ENCODE assay signal across 8 cellular contexts in the genomic region with DNA sequence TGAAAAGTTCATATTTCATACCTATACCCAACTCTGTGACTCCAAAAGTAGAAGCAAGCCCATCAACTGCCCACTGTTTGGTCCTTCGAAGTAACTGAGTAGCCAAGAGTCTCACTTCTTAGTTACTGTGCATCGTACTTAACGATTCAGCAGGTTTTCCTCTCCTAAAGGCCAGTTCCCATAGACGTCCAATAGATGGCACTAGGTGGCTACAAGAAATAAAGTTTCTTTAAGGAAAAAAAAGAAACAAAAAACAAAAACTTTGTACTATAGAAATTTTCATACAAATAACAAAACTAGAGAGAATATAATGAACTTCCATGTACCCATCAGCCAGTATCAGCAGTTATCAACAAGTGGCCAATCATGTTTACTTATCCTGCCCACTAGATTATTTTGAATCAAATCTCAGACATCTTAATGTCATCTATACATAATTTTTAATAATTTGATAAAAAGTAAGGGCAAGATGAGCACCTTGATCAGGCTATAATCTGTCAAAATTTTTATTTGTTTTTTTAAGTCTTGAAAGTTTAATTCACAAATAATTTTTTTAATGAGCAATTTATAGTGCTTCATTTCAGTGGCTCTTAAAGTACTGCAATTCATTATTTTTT.
DNase-seq lines count a peak whose midpoint lies in the region; ATAC-seq, FAIRE-seq and TF ChIP-seq lines count a peak whose summit lies in the region.

No MANE protein-coding gene starts in this region.

- peaks cover 0 to 9% (median 0%) of the 10 kb centered on the region in 3 donors for H3K4me1 ChIP-seq in esophagus squamous epithelium
- H3K4me1 ChIP-seq in neutrophil (ENCODE audit: control insufficient read depth in 1 of 2, insufficient read depth in 1 of 2, low read depth in 1 of 2, low read length in 1 of 2): peaks cover 55 to 61% of the 10 kb centered on the region in 2 experiments

- peak; percentile 55 for DNase-seq in ACHN
- peak; percentile 8 for DNase-seq in GF-D8 (lab: John Stamatoyannopoulos, UW)
- peak; percentile 33 for DNase-seq in HTR-8/SVneo (ENCODE audit: insufficient read length, low spot score)
- DNase-seq in RPMI8226: peak; percentile 70
- DNase-seq in esophagus squamous epithelium (lab: John Stamatoyannopoulos, UW): no peak
- DNase-seq in stimulated activated CD4-positive, alpha-beta T cell treated with anti-CD3 and anti-CD28 coated beads, Interleukin-12 subunit alpha, Interleukin-12 subunit beta, amount 100 ng/mL, for 4 hours: no peak

- WGBS in esophagus squamous epithelium, 2 donors: 3 to 14% methylated on average over 4 of the region's 4 CpGs

- peak; percentile 29 to 77 (median 64) for TF ChIP-seq CTCF in esophagus squamous epithelium (IDR thresholded peaks at IDR 0.05)
- TF ChIP-seq CTCF in neutrophil (IDR thresholded peaks at IDR 0.05): peak; percentile 84

- intact Hi-C loops in esophagus squamous epithelium (cut with DNase I): loop anchor here (5.0 kb wide), 1 partner anchor 89 kb away; no protein-coding TSS in a partner anchor

- no peak for ATAC-seq in HG03139 (IDR thresholded peaks at IDR 0.05; ENCODE audit: unreplicated experiment)

- no peak overlapping the region for H3K27ac ChIP-seq in esophagus squamous epithelium
- H3K27ac ChIP-seq in neutrophil: no peak overlapping the region

- H3K9me3 ChIP-seq in esophagus squamous epithelium (no peaks in the 10 kb centered on the region), neutrophil (no peaks in the 10 kb centered on the region)

- H3K27me3 ChIP-seq in esophagus squamous epithelium (peaks cover 0 to 7% (median 0%) of the 10 kb centered on the region in 4 donors), neutrophil (no peaks in the 10 kb centered on the region)

- FAIRE-seq in HTR-8/SVneo (lab: Jason Lieb, UNC): no peak

- H3K4me3 ChIP-seq in esophagus squamous epithelium (no peak overlapping the region), neutrophil (ENCODE audit: low read depth in 1 of 2, low read length in 1 of 2) (no peak overlapping the region)

- no peaks in the 10 kb centered on the region for H3K36me3 ChIP-seq in esophagus squamous epithelium
- no peaks in the 10 kb centered on the region for H3K36me3 ChIP-seq in neutrophil

- no peak for TF ChIP-seq POLR2A in esophagus squamous epithelium (IDR thresholded peaks at IDR 0.05)

- in situ Hi-C loops in ACHN (cut with HindIII; ENCODE audit: low pct_ligation_motif_present, low pct_unique_long_range_greater_than_20kb, low sequenced_read_pairs): no loop called here

Comparison
In these comparisons a context has a peak if more than half of its experiments do, and no peak if none do; other contexts are left out.
1. DNase-seq: peak in ACHN (single experiment), GF-D8 (single experiment), HTR-8/SVneo (single experiment) and RPMI8226 (single experiment); none in esophagus squamous epithelium (single experiment) and stimulated activated CD4-positive, alpha-beta T cell treated with anti-CD3 and anti-CD28 coated beads, Interleukin-12 subunit alpha, Interleukin-12 subunit beta, amount 100 ng/mL, for 4 hours (single experiment).